ENCODE assay signal across 26 cellular contexts in genomic region chr3:120258009-120258408, GRCh38. TPM values are rescaled to one million over a fixed set of nuclear protein-coding genes. Genes with fewer than 3 reads are reported as not detected.
"Had no signal": no experiment of that assay in that cellular context is flagged by ENCODE, and none has a peak within 500 bp of the region (broad histone marks: within the 10 kb centered on the region; RNA-seq: fewer than 3 reads in every experiment).

No MANE protein-coding gene starts in this region.

- ATAC-seq: effector memory CD8-positive, alpha-beta T cell; heart right ventricle; left cardiac atrium; lower lobe of right lung; naive thymus-derived CD8-positive, alpha-beta T cell; right cardiac atrium; stimulated activated memory B cell treated with anti-CD40 and anti-IgM and Interleukin-4, amounts not matched to agents 10 μg/mL and 1 μg/mL and 100 μg/mL, for 72 hours; stimulated activated naive CD8-positive, alpha-beta T cell treated with anti-CD3 and anti-CD28 coated beads, Interleukin-15, Interleukin-2, amounts not matched to agents 100 U/mL and 50 U/mL, for 24 hours; upper lobe of right lung had no signal

- H3K4me1 ChIP-seq: esophagus squamous epithelium, heart right ventricle, left ventricle myocardium inferior, lower lobe of right lung, prostate gland, spleen, transverse colon, upper lobe of right lung, uterus had no signal

- H3K4me3 ChIP-seq: coronary artery, esophagus squamous epithelium, heart right ventricle, left ventricle myocardium inferior, lower lobe of right lung, prostate gland, skin epidermis, spleen, thoracic aorta, transverse colon, upper lobe of right lung, uterus had no signal

- H3K27ac ChIP-seq: coronary artery, esophagus squamous epithelium, heart right ventricle, left ventricle myocardium inferior, lower lobe of right lung, prostate gland, skin epidermis, spleen, thoracic aorta, transverse colon, upper lobe of right lung, uterus had no signal

- H3K9me3 ChIP-seq: prostate gland, upper lobe of right lung, uterus had no signal

- H3K27me3 ChIP-seq: esophagus squamous epithelium, heart right ventricle, spleen, transverse colon, upper lobe of right lung, uterus had no signal

- H3K36me3 ChIP-seq: esophagus squamous epithelium, heart right ventricle, left ventricle myocardium inferior, lower lobe of right lung, prostate gland, spleen, thoracic aorta, transverse colon, upper lobe of right lung, uterus had no signal

- DNase-seq: effector memory CD8-positive, alpha-beta T cell; erythroblast; esophagus squamous epithelium; foreskin melanocyte; glutamatergic neuron; heart right ventricle; hippocampal formation; left cardiac atrium; left ventricle myocardium inferior; lower lobe of right lung; naive thymus-derived CD8-positive, alpha-beta T cell; nephron progenitor cell; nucleus accumbens; right cardiac atrium; spleen; stimulated activated CD4-positive, alpha-beta T cell treated with anti-CD3 and anti-CD28 coated beads, Interleukin-4, amount 100 ng/mL, for 4 hours; stimulated activated naive CD8-positive, alpha-beta T cell treated with anti-CD3 and anti-CD28 coated beads, Interleukin-15, Interleukin-2, amounts not matched to agents 100 U/mL and 50 U/mL, for 24 hours; substantia nigra; transverse colon; upper lobe of right lung; uterus had no signal

RNA-seq across cellular contexts. Expression of gene GPR156, which starts 27.0 kb away (rescaled TPM):
- total RNA-seq: left ventricle myocardium inferior; naive thymus-derived CD8-positive, alpha-beta T cell had no signal
